In the genomic region with DNA sequence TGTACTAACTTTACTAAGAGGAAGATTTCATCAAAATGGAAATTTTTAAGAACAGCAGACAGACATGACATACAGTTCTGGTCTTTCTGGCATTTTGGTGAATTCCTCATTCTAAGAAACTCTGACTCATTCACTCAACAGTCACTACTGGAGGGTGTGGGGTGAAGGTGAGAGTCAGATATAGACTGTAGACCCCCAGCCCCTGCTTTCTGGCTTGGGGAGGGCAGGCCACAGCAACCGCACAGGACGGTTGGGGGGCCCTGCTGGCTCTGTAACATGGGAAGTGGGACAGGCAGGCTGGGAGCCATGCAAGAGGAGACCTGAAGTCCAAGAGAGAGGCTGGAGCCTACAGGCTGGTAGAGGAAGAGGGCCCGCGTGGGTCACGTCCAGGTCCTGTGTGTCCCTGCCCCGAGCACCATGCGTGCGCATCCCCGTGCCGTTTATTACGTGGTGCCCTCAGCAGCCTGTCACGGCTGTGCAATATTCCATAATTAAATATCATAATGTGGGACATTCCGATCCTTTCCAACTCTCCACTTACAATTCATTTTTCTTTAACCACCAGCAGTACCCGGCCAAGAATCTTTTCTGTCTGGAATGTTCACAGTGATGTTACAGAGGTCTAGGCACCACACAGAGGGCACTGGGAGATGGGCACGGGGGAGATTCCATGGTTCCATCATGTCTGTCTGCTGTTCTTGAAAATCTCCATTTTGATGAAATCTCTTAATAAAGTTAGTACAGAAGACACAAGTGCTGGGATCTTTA, we compare ENCODE assay signal across 9 cellular contexts.
DNase-seq lines count a peak whose midpoint lies in the region; ATAC-seq, FAIRE-seq and TF ChIP-seq lines count a peak whose summit lies in the region.
"Had no signal": no experiment of that assay in that cellular context is flagged by ENCODE, and none has a peak within 500 bp of the region (broad histone marks: within the 10 kb centered on the region; RNA-seq: fewer than 3 reads in every experiment).

No MANE protein-coding gene starts in this region.

- intact Hi-C loops in lower lobe of right lung (cut with DNase I), result no loop called here

- no peaks in the 10 kb centered on the region for H3K27me3 ChIP-seq in lower lobe of right lung (ENCODE audit: low read depth)
- H3K27me3 ChIP-seq: pancreas had no signal

- H3K4me3 ChIP-seq in AG09309 (ENCODE audit: control insufficient read depth, low read depth, low read length) (no peak overlapping the region), lower lobe of right lung (no peak overlapping the region)
- H3K4me3 ChIP-seq: pancreas had no signal

- H3K27ac ChIP-seq in lower lobe of right lung, result peak overlapping the region; percentile 54
- H3K27ac ChIP-seq: pancreas had no signal

- ATAC-seq in lower lobe of right lung, result peak; percentile 50 to 60

- FAIRE-seq in D721Med (lab: Jason Lieb, UNC), result no peak
- FAIRE-seq: pancreas had no signal

- H3K36me3 ChIP-seq in lower lobe of right lung, result no peaks in the 10 kb centered on the region
- H3K36me3 ChIP-seq: pancreas had no signal

- no peaks in the 10 kb centered on the region for H3K9me3 ChIP-seq in lower lobe of right lung
- H3K9me3 ChIP-seq: pancreas had no signal

- DNase-seq in AG09309 (ENCODE audit: low read depth), result peak; percentile 33
- peak; percentile 59 to 78 for DNase-seq in Kasumi-1 (lab: John Stamatoyannopoulos, UW)
- DNase-seq in activated T-cell treated with anti-CD3 and anti-CD28 coated beads, Interleukin-2, amount 50 U/mL, for 1 hour, result peak; percentile 61
- peak; percentile 64 for DNase-seq in lower lobe of right lung
- no peak for DNase-seq in D721Med (ENCODE audit: insufficient read length, low spot score)
- no peak for DNase-seq in NCI-H446 (lab: John Stamatoyannopoulos, UW)
- DNase-seq in NCI-H146 (lab: John Stamatoyannopoulos, UW), result no peak
- no peak for DNase-seq in C1 segment of cervical spinal cord (lab: John Stamatoyannopoulos, UW)
- DNase-seq: pancreas had no signal

- peaks cover 31% of the 10 kb centered on the region for H3K4me1 ChIP-seq in lower lobe of right lung
- H3K4me1 ChIP-seq: pancreas had no signal

- TF ChIP-seq CTCF in AG09309 (IDR thresholded peaks at IDR 0.05; ENCODE audit: control insufficient read depth, insufficient read depth, low read depth, low read length, missing control alignments), result no peak
- TF ChIP-seq CTCF in lower lobe of right lung (IDR thresholded peaks at IDR 0.05), result no peak
- TF ChIP-seq CTCF in D721Med (IDR thresholded peaks at IDR 0.05; ENCODE audit: insufficient read depth, missing control alignments), result no peak

Comparison
In these comparisons a context has a peak if more than half of its experiments do, and no peak if none do; other contexts are left out.
1. DNase-seq: peak in AG09309 (single experiment), Kasumi-1 (2 of 2), activated T-cell treated with anti-CD3 and anti-CD28 coated beads, Interleukin-2, amount 50 U/mL, for 1 hour (single experiment) and lower lobe of right lung (single experiment); none in D721Med (single experiment), NCI-H446 (0 of 2), NCI-H146 (single experiment) and C1 segment of cervical spinal cord (0 of 14).